13 cellular contexts compared by ENCODE assay signal in the genomic region with DNA sequence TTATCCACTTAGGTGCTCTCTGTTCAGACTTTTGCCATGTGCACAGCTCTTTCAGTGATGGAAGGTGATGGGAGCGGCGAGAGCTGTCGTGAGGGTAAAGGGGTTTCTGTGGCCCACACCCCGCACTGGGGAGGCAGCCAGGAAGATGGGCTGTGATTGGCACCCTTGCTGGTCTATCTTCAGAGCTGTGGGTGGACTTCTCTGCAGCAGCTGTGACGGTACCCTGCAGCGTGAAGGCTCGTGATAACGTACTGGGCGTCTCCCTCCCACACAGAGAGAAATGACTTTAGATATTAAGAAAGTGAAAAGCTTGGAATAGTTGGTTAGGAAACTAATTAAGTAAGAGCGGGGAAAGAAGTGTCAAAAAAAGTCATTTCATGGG. TPM values are rescaled to one million over a fixed set of nuclear protein-coding genes. Genes with fewer than 3 reads are reported as not detected.
DNase-seq lines count a peak whose midpoint lies in the region; ATAC-seq and TF ChIP-seq lines count a peak whose summit lies in the region.
"Had no signal": no experiment of that assay in that cellular context is flagged by ENCODE, and none has a peak within 500 bp of the region (broad histone marks: within the 10 kb centered on the region; RNA-seq: fewer than 3 reads in every experiment).

No MANE protein-coding gene starts in this region.

- no peaks in the 10 kb centered on the region for H3K27me3 Mint-ChIP-seq in CD4-positive, alpha-beta T cell
- H3K27me3 Mint-ChIP-seq: activated naive CD4-positive, alpha-beta T cell treated with anti-CD3 and anti-CD28 coated beads, Interleukin-2, amount 10 ng/mL, durations not matched to agents 7 days and 5 days had no signal

- CTCF ChIA-PET in CD4-positive, alpha-beta T cell (lab: Charles Lee), result no interaction called here
- CTCF ChIA-PET in PC-9 (lab: Charles Lee), result interaction anchor here (0.6 kb wide), 1 partner anchor 10 kb away, joined by 3 read pairs; no protein-coding TSS in a partner anchor

- no TSS peak for BruUV-seq in PC-9 (replicated peaks; lab: Mats Ljungman, UMichigan)

- POLR2A ChIA-PET in CD4-positive, alpha-beta T cell (lab: Charles Lee), result no interaction called here
- POLR2A ChIA-PET in PC-9 (lab: Charles Lee; ENCODE audit: unreplicated experiment), result interaction anchor here (0.5 to 0.6 kb wide), 2 partner anchors 33 to 519 kb away, joined by 3 to 4 read pairs; no protein-coding TSS in a partner anchor

- no peak for TF ChIP-seq POLR2A in gastrocnemius medialis (IDR thresholded peaks at IDR 0.05)

- peaks cover 98% of the 10 kb centered on the region for H4K20me1 ChIP-seq in PC-9 (ENCODE audit: insufficient read depth)

- H3K27ac Mint-ChIP-seq in CD4-positive, alpha-beta T cell, result peak overlapping the region; percentile 33
- H3K27ac Mint-ChIP-seq: activated naive CD4-positive, alpha-beta T cell treated with anti-CD3 and anti-CD28 coated beads, Interleukin-2, amount 10 ng/mL, durations not matched to agents 7 days and 5 days had no signal

- in situ Hi-C loops in gastrocnemius medialis (cut with MboI; ENCODE audit: low sequenced_read_pairs in 4 of 4), result no loop called here

- H3K9me2 ChIP-seq in PC-9 (ENCODE audit: insufficient read depth), result no peaks in the 10 kb centered on the region

- no peak overlapping the region for H3K4me3 Mint-ChIP-seq in CD4-positive, alpha-beta T cell
- H3K4me3 Mint-ChIP-seq: activated naive CD4-positive, alpha-beta T cell treated with anti-CD3 and anti-CD28 coated beads, Interleukin-2, amount 10 ng/mL, durations not matched to agents 7 days and 5 days; endodermal cell had no signal

- no peak overlapping the region for H2AFZ ChIP-seq in PC-9

- H3K27me3 ChIP-seq in CD4-positive, alpha-beta T cell (ENCODE audit: control insufficient read depth, insufficient read depth, low read length), result no peaks in the 10 kb centered on the region
- H3K27me3 ChIP-seq in PC-9 (ENCODE audit: insufficient read depth, low read depth) (no peaks in the 10 kb centered on the region), gastrocnemius medialis (no peaks in the 10 kb centered on the region)

- H3K79me2 ChIP-seq in PC-9 (ENCODE audit: low read depth), result peaks cover 100% of the 10 kb centered on the region

- TF ChIP-seq CTCF in CD4-positive, alpha-beta T cell (IDR thresholded peaks at IDR 0.05), result no peak
- TF ChIP-seq CTCF in PC-9 (conservative IDR thresholded peaks at IDR 0.05), result no peak
- no peak for TF ChIP-seq CTCF in gastrocnemius medialis (IDR thresholded peaks at IDR 0.05 in 4 of 5, conservative IDR thresholded peaks at IDR 0.05 in 1 of 5)

- peaks cover 58% of the 10 kb centered on the region for H3K36me3 Mint-ChIP-seq in CD4-positive, alpha-beta T cell (ENCODE audit: low read depth)

- peaks cover 31% of the 10 kb centered on the region for H3K4me1 Mint-ChIP-seq in CD4-positive, alpha-beta T cell (ENCODE audit: low read depth)

- no peak overlapping the region for H3K27ac ChIP-seq in CD4-positive, alpha-beta T cell (ENCODE audit: low read depth, low read length)
- H3K27ac ChIP-seq in PC-9 (peak overlapping the region; percentile 25), gastrocnemius medialis (peak overlapping the region; percentile 79 to 81 (median 80))

- no peak for ATAC-seq in CD4-positive, alpha-beta T cell (ENCODE audit: poor library complexity)
- ATAC-seq in gastrocnemius medialis, result no peak

- H3K4me1 ChIP-seq in PC-9 (replicated peaks; ENCODE audit: insufficient read depth), result peaks cover 13% of the 10 kb centered on the region
- peaks cover 59 to 73% of the 10 kb centered on the region in 2 donors for H3K4me1 ChIP-seq in gastrocnemius medialis

- H3K36me3 ChIP-seq in PC-9 (ENCODE audit: low read depth) (peaks cover 70% of the 10 kb centered on the region), gastrocnemius medialis (peaks cover 0 to 3% of the 10 kb centered on the region in 2 donors)

- H3K4me2 ChIP-seq in PC-9, result no peak overlapping the region

- H3K9me3 ChIP-seq in CD4-positive, alpha-beta T cell (ENCODE audit: control insufficient read depth, low read length), result no peaks in the 10 kb centered on the region
- H3K9me3 ChIP-seq in PC-9 (ENCODE audit: insufficient read depth, low read depth) (no peaks in the 10 kb centered on the region), gastrocnemius medialis (no peaks in the 10 kb centered on the region)

- peaks cover 98% of the 10 kb centered on the region for H3F3A ChIP-seq in PC-9 (ENCODE audit: insufficient read depth, low read depth)

- H3K9me3 Mint-ChIP-seq in CD4-positive, alpha-beta T cell, result no peaks in the 10 kb centered on the region
- H3K9me3 Mint-ChIP-seq: activated naive CD4-positive, alpha-beta T cell treated with anti-CD3 and anti-CD28 coated beads, Interleukin-2, amount 10 ng/mL, durations not matched to agents 7 days and 5 days; endodermal cell had no signal

- no peak overlapping the region for H3K4me3 ChIP-seq in PC-9
- no peak overlapping the region for H3K4me3 ChIP-seq in gastrocnemius medialis

- intact Hi-C loops in CD4-positive, alpha-beta T cell (cut with DNase I, micrococcal nuclease), result no loop called here
- intact Hi-C loops in PC-9 (cut with micrococcal nuclease; ENCODE audit: unreplicated experiment) (no loop called here), head of caudate nucleus (cut with DNase I) (no loop called here), gastrocnemius medialis (cut with DNase I; ENCODE audit: low total_unique reads) (no loop called here)

- DNase-seq in CD4-positive, alpha-beta T cell, result no peak
- DNase-seq in PC-9 (no peak), head of caudate nucleus (peak; percentile 48 to 94 (median 74)), gastrocnemius medialis (no peak), NCI-H2107 (lab: John Stamatoyannopoulos, UW) (no peak), NCI-H748 treated with DMSO at 0.1 percent for 48 hours (lab: John Stamatoyannopoulos, UW) (no peak), COLO829 (ENCODE audit: low spot score) (no peak)
- DNase-seq in stimulated activated CD4-positive, alpha-beta T cell treated with anti-CD3 and anti-CD28 coated beads, Interleukin-2, amount 100 ng/mL, for 24 hours, result no peak
- DNase-seq: activated naive CD4-positive, alpha-beta T cell treated with anti-CD3 and anti-CD28 coated beads, Interleukin-2, amount 10 ng/mL, durations not matched to agents 7 days and 5 days; endodermal cell; foreskin melanocyte; midbrain; stimulated activated CD4-positive, alpha-beta T cell treated with anti-CD3 and anti-CD28 coated beads, Interleukin-12 subunit alpha, Interleukin-12 subunit beta, amount 100 ng/mL, for 4 hours had no signal

RNA-seq across cellular contexts. Expression of gene MPRIP, which starts 45.8 kb away (rescaled TPM):
- total RNA-seq in CD4-positive, alpha-beta T cell, result 100 to 1,000 TPM; 176 to 188 TPM
- total RNA-seq in PC-9 (2021) (411 and 443 TPM in 2 replicates), gastrocnemius medialis (100 to 1,000 TPM in 3 of 4 donors, 10 to 100 TPM in 1; 71.1 to 127 (median 124) TPM)

Comparison
In these comparisons a context has a peak if more than half of its experiments do, and no peak if none do; other contexts are left out.
1. DNase-seq: peak in head of caudate nucleus (42 of 42); none in CD4-positive, alpha-beta T cell (0 of 10), PC-9 (0 of 2), gastrocnemius medialis (0 of 2), stimulated activated CD4-positive, alpha-beta T cell treated with anti-CD3 and anti-CD28 coated beads, Interleukin-2, amount 100 ng/mL, for 24 hours (0 of 2), NCI-H2107 (single experiment), NCI-H748 treated with DMSO at 0.1 percent for 48 hours (single experiment) and COLO829 (single experiment).